ENCODE assay signal across 28 cellular contexts in the genomic region with DNA sequence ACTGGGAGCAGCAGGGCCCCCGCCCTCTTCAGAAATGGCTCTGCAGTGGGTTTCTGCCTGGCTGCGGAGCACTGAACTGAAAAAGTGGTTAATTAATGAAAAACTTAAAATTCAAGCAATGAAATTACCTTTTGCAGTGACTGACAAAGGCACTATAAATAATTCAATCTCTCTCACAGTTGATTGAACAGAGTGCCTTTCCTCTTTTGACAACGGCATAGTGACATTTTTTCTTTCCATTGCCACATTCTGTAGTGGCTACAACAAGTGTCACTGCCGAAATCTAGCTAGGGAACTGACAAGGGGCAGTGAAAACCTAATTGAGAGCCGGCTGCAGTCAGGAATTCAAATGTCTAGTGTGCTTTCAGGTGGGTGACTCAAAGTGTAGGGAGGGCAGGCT.
"Had no signal": no experiment of that assay in that cellular context is flagged by ENCODE, and none has a peak within 500 bp of the region (broad histone marks: within the 10 kb centered on the region; RNA-seq: fewer than 3 reads in every experiment).

No MANE protein-coding gene starts in this region.

- H3K27ac ChIP-seq: adrenal gland, body of pancreas, epithelial cell of prostate, esophagus squamous epithelium, gastroesophageal sphincter, heart right ventricle had no signal

- H3K27me3 Mint-ChIP-seq: activated naive CD4-positive, alpha-beta T cell treated with anti-CD3 and anti-CD28 coated beads, Interleukin-2, amount 50 U/mL, for 24 hours had no signal

- DNase-seq: activated CD4-positive, alpha-beta T cell treated with anti-CD3 and anti-CD28 coated beads for 1 hour; activated CD4-positive, alpha-beta T cell treated with anti-CD3 and anti-CD28 coated beads for 4 hours; activated CD4-positive, alpha-beta T cell treated with anti-CD3 and anti-CD28 coated beads, Interleukin-2, amount 10 ng/mL, durations not matched to agents 7 days and 5 days; activated CD4-positive, alpha-beta T cell treated with anti-CD3 and anti-CD28 coated beads, Interleukin-2, amount 50 U/mL, for 48 hours; activated CD8-positive, alpha-beta memory T cell treated with anti-CD3 and anti-CD28 coated beads, Interleukin-2, amount 10 ng/mL, durations not matched to agents 7 days and 5 days; activated CD8-positive, alpha-beta memory T cell treated with anti-CD3 and anti-CD28 coated beads, Interleukin-2, amount 50 U/mL, for 4 hours; activated CD8-positive, alpha-beta T cell treated with anti-CD3 and anti-CD28 coated beads, Interleukin-2, amount 10 ng/mL, durations not matched to agents 7 days and 5 days; activated effector memory CD4-positive, alpha-beta T cell treated with anti-CD3 and anti-CD28 coated beads, Interleukin-2, amount 50 U/mL, for 16 hours; activated naive CD4-positive, alpha-beta T cell treated with anti-CD3 and anti-CD28 coated beads for 36 hours; activated naive CD8-positive, alpha-beta T cell treated with anti-CD3 and anti-CD28 coated beads for 36 hours; activated naive CD8-positive, alpha-beta T cell treated with anti-CD3 and anti-CD28 coated beads, Interleukin-2, amount 50 U/mL, for 24 hours; activated T-cell treated with anti-CD3 and anti-CD28 coated beads, Interleukin-2, amount 50 U/mL, for 1 hour; activated T-cell treated with anti-CD3 and anti-CD28 coated beads, Interleukin-2, amount 50 U/mL, for 48 hours; adrenal gland; amygdala; aorta; body of pancreas; caudate nucleus; effector CD8-positive, alpha-beta T cell; esophagus squamous epithelium; foreskin melanocyte; heart right ventricle; T-helper 2 cell had no signal

- H3K9me3 ChIP-seq: adrenal gland, body of pancreas, esophagus squamous epithelium, gastroesophageal sphincter, heart right ventricle had no signal

- H3K27me3 ChIP-seq: adrenal gland, body of pancreas, esophagus squamous epithelium, gastroesophageal sphincter had no signal

- H3K4me3 ChIP-seq: adrenal gland, body of pancreas, esophagus squamous epithelium, gastroesophageal sphincter, heart right ventricle had no signal

- H3K36me3 Mint-ChIP-seq: activated CD8-positive, alpha-beta memory T cell treated with anti-CD3 and anti-CD28 coated beads, Interleukin-2, amount 10 ng/mL, durations not matched to agents 7 days and 5 days; activated naive CD4-positive, alpha-beta T cell treated with anti-CD3 and anti-CD28 coated beads, Interleukin-2, amount 50 U/mL, for 24 hours; activated naive CD8-positive, alpha-beta T cell treated with anti-CD3 and anti-CD28 coated beads for 36 hours had no signal

- H3K4me1 ChIP-seq: adrenal gland, esophagus squamous epithelium, gastroesophageal sphincter, heart right ventricle had no signal

- H3K27ac Mint-ChIP-seq: activated CD4-positive, alpha-beta T cell treated with anti-CD3 and anti-CD28 coated beads, Interleukin-2, amount 10 ng/mL, durations not matched to agents 7 days and 5 days; activated CD8-positive, alpha-beta memory T cell treated with anti-CD3 and anti-CD28 coated beads, Interleukin-2, amount 10 ng/mL, durations not matched to agents 7 days and 5 days; activated CD8-positive, alpha-beta T cell treated with anti-CD3 and anti-CD28 coated beads, Interleukin-2, amount 10 ng/mL, durations not matched to agents 7 days and 5 days; activated naive CD4-positive, alpha-beta T cell treated with anti-CD3 and anti-CD28 coated beads for 36 hours; activated naive CD4-positive, alpha-beta T cell treated with anti-CD3 and anti-CD28 coated beads, Interleukin-2, amount 50 U/mL, for 24 hours; activated naive CD8-positive, alpha-beta T cell treated with anti-CD3 and anti-CD28 coated beads for 36 hours; activated naive CD8-positive, alpha-beta T cell treated with anti-CD3 and anti-CD28 coated beads, Interleukin-2, amount 50 U/mL, for 24 hours; activated T-helper 1 cell treated with anti-CD3 and anti-CD28 coated beads, Interleukin-12 subunit alpha, Interleukin-12 subunit beta, Interleukin-2, Interleukin-4 antibody, amounts not matched to agents 30 ng/mL and 10 ng/mL and 1 ng/mL, durations not matched to agents 14 hours and 24 hours and 36 hours; activated T-helper 2 cell treated with anti-CD3 and anti-CD28 coated beads, Interferon-gamma antibody, Interleukin-2, Interleukin-4, amounts not matched to agents 10 μg/mL and 5 μg/mL and 100 μg/mL, durations not matched to agents 14 hours and 24 hours and 36 hours had no signal

- H3K4me3 Mint-ChIP-seq: activated CD4-positive, alpha-beta T cell treated with anti-CD3 and anti-CD28 coated beads, Interleukin-2, amount 10 ng/mL, durations not matched to agents 7 days and 5 days; activated CD8-positive, alpha-beta memory T cell treated with anti-CD3 and anti-CD28 coated beads, Interleukin-2, amount 10 ng/mL, durations not matched to agents 7 days and 5 days; activated CD8-positive, alpha-beta T cell treated with anti-CD3 and anti-CD28 coated beads, Interleukin-2, amount 10 ng/mL, durations not matched to agents 7 days and 5 days; activated naive CD4-positive, alpha-beta T cell treated with anti-CD3 and anti-CD28 coated beads for 36 hours; activated naive CD4-positive, alpha-beta T cell treated with anti-CD3 and anti-CD28 coated beads, Interleukin-2, amount 50 U/mL, for 24 hours; activated naive CD8-positive, alpha-beta T cell treated with anti-CD3 and anti-CD28 coated beads for 36 hours; activated naive CD8-positive, alpha-beta T cell treated with anti-CD3 and anti-CD28 coated beads, Interleukin-2, amount 50 U/mL, for 24 hours; activated T-helper 1 cell treated with anti-CD3 and anti-CD28 coated beads, Interleukin-12 subunit alpha, Interleukin-12 subunit beta, Interleukin-2, Interleukin-4 antibody, amounts not matched to agents 30 ng/mL and 10 ng/mL and 1 ng/mL, durations not matched to agents 14 hours and 24 hours and 36 hours had no signal

- H3K36me3 ChIP-seq: adrenal gland, esophagus squamous epithelium, gastroesophageal sphincter, heart right ventricle had no signal

- H3K9me3 Mint-ChIP-seq: activated CD4-positive, alpha-beta T cell treated with anti-CD3 and anti-CD28 coated beads, Interleukin-2, amount 10 ng/mL, durations not matched to agents 7 days and 5 days; activated naive CD4-positive, alpha-beta T cell treated with anti-CD3 and anti-CD28 coated beads for 36 hours; activated naive CD4-positive, alpha-beta T cell treated with anti-CD3 and anti-CD28 coated beads, Interleukin-2, amount 50 U/mL, for 24 hours; activated naive CD8-positive, alpha-beta T cell treated with anti-CD3 and anti-CD28 coated beads for 36 hours; activated naive CD8-positive, alpha-beta T cell treated with anti-CD3 and anti-CD28 coated beads, Interleukin-2, amount 50 U/mL, for 24 hours; activated T-helper 1 cell treated with anti-CD3 and anti-CD28 coated beads, Interleukin-12 subunit alpha, Interleukin-12 subunit beta, Interleukin-2, Interleukin-4 antibody, amounts not matched to agents 30 ng/mL and 10 ng/mL and 1 ng/mL, durations not matched to agents 14 hours and 24 hours and 36 hours; activated T-helper 2 cell treated with anti-CD3 and anti-CD28 coated beads, Interferon-gamma antibody, Interleukin-2, Interleukin-4, amounts not matched to agents 10 μg/mL and 5 μg/mL and 100 μg/mL, durations not matched to agents 14 hours and 24 hours and 36 hours had no signal

- H3K4me1 Mint-ChIP-seq: activated CD4-positive, alpha-beta T cell treated with anti-CD3 and anti-CD28 coated beads, Interleukin-2, amount 10 ng/mL, durations not matched to agents 7 days and 5 days; activated CD8-positive, alpha-beta memory T cell treated with anti-CD3 and anti-CD28 coated beads, Interleukin-2, amount 10 ng/mL, durations not matched to agents 7 days and 5 days; activated naive CD4-positive, alpha-beta T cell treated with anti-CD3 and anti-CD28 coated beads, Interleukin-2, amount 50 U/mL, for 24 hours; activated naive CD8-positive, alpha-beta T cell treated with anti-CD3 and anti-CD28 coated beads for 36 hours; activated naive CD8-positive, alpha-beta T cell treated with anti-CD3 and anti-CD28 coated beads, Interleukin-2, amount 50 U/mL, for 24 hours had no signal
